In the genomic region with DNA sequence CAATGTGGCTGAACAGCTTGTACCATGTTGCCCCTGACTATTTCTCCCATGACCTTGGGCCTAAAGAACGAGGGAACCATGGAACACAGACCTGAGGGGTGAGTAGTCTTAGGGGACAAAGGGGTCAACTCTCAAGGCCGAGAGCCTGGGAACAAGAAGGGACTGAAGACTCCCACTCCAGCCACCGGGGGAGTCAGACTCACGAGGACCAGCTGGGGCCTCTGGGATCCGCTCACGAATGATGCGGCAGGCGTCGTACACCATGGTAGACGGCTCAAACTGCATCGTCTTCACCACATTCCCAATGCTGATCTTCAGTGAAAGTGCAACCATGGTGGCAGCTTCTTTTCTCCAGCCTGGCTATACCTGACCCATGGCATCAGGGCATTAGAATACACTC, we compare ENCODE assay signal across 1 cellular context.
TF ChIP-seq lines count a peak whose summit lies in the region.

No MANE protein-coding gene starts in this region.

TF ChIP-seq in H1, 55 proteins besides CTCF, POLR2A, EP300 and RAD21:
- TF ChIP-seq CEBPB (IDR thresholded peaks at IDR 0.05; ENCODE audit: low read depth, low read length) (no peak), SAP30 (IDR thresholded peaks at IDR 0.05; ENCODE audit: insufficient read depth, insufficient replicate concordance, low read length) (no peak), POLR2AphosphoS5 (IDR thresholded peaks at IDR 0.05; ENCODE audit: low read depth, low read length) (no peak), RXRA (IDR thresholded peaks at IDR 0.05; ENCODE audit: insufficient read depth, low read depth, low read length) (no peak)
